In the genomic region with DNA sequence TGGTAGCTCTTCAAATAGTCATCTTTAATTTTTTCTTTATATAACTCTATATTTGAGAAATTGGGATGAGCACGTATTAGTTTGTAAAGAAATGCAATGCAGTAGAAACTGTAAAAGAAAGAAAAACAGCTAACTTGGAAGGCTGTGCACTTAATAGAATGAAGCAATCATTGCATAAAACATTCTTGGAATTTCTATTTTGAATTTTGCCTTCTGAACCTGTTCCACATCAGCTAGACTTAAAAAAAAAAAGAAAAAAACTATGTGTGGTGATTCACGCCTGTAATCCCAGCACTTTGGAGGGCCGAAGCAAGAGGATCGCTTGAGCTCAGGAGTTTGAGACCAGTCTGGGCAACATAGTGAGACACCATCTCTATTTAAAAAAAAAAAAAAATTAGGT, we compare ENCODE assay signal across 27 cellular contexts. TPM values are rescaled to one million over a fixed set of nuclear protein-coding genes. Genes with fewer than 3 reads are reported as not detected.
DNase-seq lines count a peak whose midpoint lies in the region; ATAC-seq and TF ChIP-seq lines count a peak whose summit lies in the region.
"Had no signal": no experiment of that assay in that cellular context is flagged by ENCODE, and none has a peak within 500 bp of the region (broad histone marks: within the 10 kb centered on the region; RNA-seq: fewer than 3 reads in every experiment).

No MANE protein-coding gene starts in this region.

- no peak overlapping the region for H4K8ac ChIP-seq in mesendoderm (ENCODE audit: low read depth, low read length)

- no peak overlapping the region for H3K9ac ChIP-seq in mesendoderm (ENCODE audit: low read length)

- no peak overlapping the region for H2BK120ac ChIP-seq in mesendoderm (ENCODE audit: low read depth, low read length)

- no peaks in the 10 kb centered on the region for H3K36me3 ChIP-seq in mesendoderm (ENCODE audit: control insufficient read depth, insufficient read depth, low read length)
- H3K36me3 ChIP-seq: brain microvascular endothelial cell, lower lobe of right lung, suprapubic skin, uterus had no signal

- no peak overlapping the region for H3K18ac ChIP-seq in mesendoderm (ENCODE audit: low read length)

- H3K4me1 ChIP-seq in mesendoderm (ENCODE audit: control insufficient read depth, low read depth, low read length), result no peaks in the 10 kb centered on the region
- H3K4me1 ChIP-seq: lower lobe of right lung, suprapubic skin, uterus had no signal

- H3K79me2 ChIP-seq in mesendoderm (ENCODE audit: control insufficient read depth, insufficient read depth, low read length), result no peaks in the 10 kb centered on the region
- H3K79me2 ChIP-seq: hepatocyte had no signal

- H3K23ac ChIP-seq in mesendoderm (ENCODE audit: low read length), result no peak overlapping the region

- H3K79me1 ChIP-seq in mesendoderm (ENCODE audit: low read length), result no peaks in the 10 kb centered on the region

- no peak overlapping the region for H3K4ac ChIP-seq in mesendoderm (ENCODE audit: low read depth, low read length)

- H2AK5ac ChIP-seq in mesendoderm (ENCODE audit: low read length), result no peak overlapping the region

- H3K4me3 ChIP-seq in AG10803 (ENCODE audit: low read length) (no peak overlapping the region), retinal pigment epithelial cell (ENCODE audit: low read length) (no peak overlapping the region), mesendoderm (ENCODE audit: low read length) (no peak overlapping the region)
- H3K4me3 ChIP-seq: coronary artery, hepatocyte, lower lobe of right lung, suprapubic skin, uterus had no signal

- DNase-seq in AG10803 (ENCODE audit: low read depth), result peak; percentile 79
- peak; percentile 5 for DNase-seq in M059J (ENCODE audit: low read depth)
- DNase-seq in fibroblast of gingiva (ENCODE audit: low read depth), result peak; percentile 29
- peak; percentile 30 for DNase-seq in retinal pigment epithelial cell (ENCODE audit: low read depth)
- no peak for DNase-seq in mesendoderm
- no peak for DNase-seq in germinal center (ENCODE audit: low spot score)
- DNase-seq: ACHN; activated CD4-positive, alpha-beta T cell treated with anti-CD3 and anti-CD28 coated beads for 36 hours; activated naive CD8-positive, alpha-beta T cell treated with anti-CD3 and anti-CD28 coated beads, Interleukin-2, amount 10 ng/mL, durations not matched to agents 7 days and 5 days; brain microvascular endothelial cell; CD8-positive, alpha-beta memory T cell; DMS53; H9; lower lobe of right lung; NCI-H1417 treated with DMSO at 0.1 percent for 48 hours; NCI-H2171 treated with DMSO at 0.1 percent for 48 hours; nucleus accumbens; right cardiac atrium; stimulated activated CD4-positive, alpha-beta T cell treated with anti-CD3 and anti-CD28 coated beads, Interleukin-15, amount 100 ng/mL, for 24 hours; SW 1271; uterus had no signal

- no peaks in the 10 kb centered on the region for H3K27me3 ChIP-seq in mesendoderm (ENCODE audit: insufficient read depth, low read length, poor library complexity)
- H3K27me3 ChIP-seq: brain microvascular endothelial cell, hepatocyte, suprapubic skin, uterus had no signal

- H3K56ac ChIP-seq in mesendoderm (ENCODE audit: low read length), result no peak overlapping the region

- H3K4me2 ChIP-seq in mesendoderm (ENCODE audit: low read length), result no peak overlapping the region
- H3K4me2 ChIP-seq: hepatocyte had no signal

- ATAC-seq in HG03139 (IDR thresholded peaks at IDR 0.05; ENCODE audit: unreplicated experiment), result no peak
- ATAC-seq in GM18861 (IDR thresholded peaks at IDR 0.05; ENCODE audit: unreplicated experiment), result no peak
- ATAC-seq: activated CD4-positive, alpha-beta T cell treated with anti-CD3 and anti-CD28 coated beads for 36 hours; lower lobe of right lung; right cardiac atrium; Right ventricle myocardium inferior had no signal

- no CpG with 5 or more reads among the region's 4 CpGs for WGBS in mesendoderm (ENCODE audit: extremely low coverage, insufficient coverage, low lambda C conversion rate)

- no peak overlapping the region for H4K5ac ChIP-seq in mesendoderm (ENCODE audit: low read length)

- H3K27ac ChIP-seq in mesendoderm (ENCODE audit: low read depth, low read length), result no peak overlapping the region
- H3K27ac ChIP-seq: brain microvascular endothelial cell, coronary artery, hepatocyte, lower lobe of right lung, suprapubic skin, uterus had no signal

- no peak overlapping the region for H2BK5ac ChIP-seq in mesendoderm (ENCODE audit: low read length)

- H2BK15ac ChIP-seq in mesendoderm (replicated peaks; ENCODE audit: low read depth), result no peak overlapping the region

- TF ChIP-seq CTCF in AG10803 (conservative IDR thresholded peaks at IDR 0.05; ENCODE audit: low read length) (no peak), retinal pigment epithelial cell (conservative IDR thresholded peaks at IDR 0.05; ENCODE audit: low read depth, low read length) (no peak)

RNA-seq across cellular contexts. Expression of a gene that starts 29.4 kb away (rescaled TPM):
- total RNA-seq in M059J (2014; rRNA removed; shearing (Covaris generic)), result 2.7 and 6.4 TPM in 2 replicates
- polyA plus RNA-seq in mesendoderm (2013, experiment 1 of 2), result 1.4 TPM
- polyA plus RNA-seq in mesendoderm (2013, experiment 2 of 2), result 1.5 TPM

Comparison
In these comparisons a context has a peak if more than half of its experiments do, and no peak if none do; other contexts are left out.
1. DNase-seq: peak in AG10803 (single experiment), M059J (single experiment), fibroblast of gingiva (single experiment) and retinal pigment epithelial cell (single experiment); none in mesendoderm (single experiment) and germinal center (single experiment).